ENCODE assay signal across 11 cellular contexts in genomic region chr14:100106661-100107112, GRCh38. TPM values are rescaled to one million over a fixed set of nuclear protein-coding genes. Genes with fewer than 3 reads are reported as not detected.
A peak's percentile ranks its signal among the peaks of the same experiment; 100 is the strongest.
DNase-seq lines count a peak whose midpoint lies in the region; ATAC-seq, FAIRE-seq and TF ChIP-seq lines count a peak whose summit lies in the region.
"Had no signal": no experiment of that assay in that cellular context is flagged by ENCODE, and none has a peak within 500 bp of the region (broad histone marks: within the 10 kb centered on the region; RNA-seq: fewer than 3 reads in every experiment).

No MANE protein-coding gene starts in this region.

- H3K4me1 Mint-ChIP-seq in dendritic cell treated with granulocyte-macrophage colony-stimulating factor and Interleukin-4, amounts not matched to agents 40 ng/mL and 50 ng/mL, for 4 days (ENCODE audit: low read depth) = peaks cover 74% of the 10 kb centered on the region
- H3K4me1 Mint-ChIP-seq in memory B cell = peaks cover 47% of the 10 kb centered on the region

- whole genome bisulfite sequencing in pancreas, 2 donors = 74 to 87% methylated on average over 8 of the region's 8 CpGs

- no peaks in the 10 kb centered on the region for H3K9me3 Mint-ChIP-seq in dendritic cell treated with granulocyte-macrophage colony-stimulating factor and Interleukin-4, amounts not matched to agents 40 ng/mL and 50 ng/mL, for 4 days
- no peaks in the 10 kb centered on the region for H3K9me3 Mint-ChIP-seq in memory B cell

- ATAC-seq in memory B cell (ENCODE audit: low read depth) = no peak
- no peak for ATAC-seq in GM21576 (IDR thresholded peaks at IDR 0.05; ENCODE audit: unreplicated experiment)
- ATAC-seq in GM18502 (IDR thresholded peaks at IDR 0.05; ENCODE audit: poor library complexity, unreplicated experiment) = no peak
- no peak for ATAC-seq in pancreas
- ATAC-seq: PC-3 had no signal

- H3K36me3 Mint-ChIP-seq in dendritic cell treated with granulocyte-macrophage colony-stimulating factor and Interleukin-4, amounts not matched to agents 40 ng/mL and 50 ng/mL, for 4 days (ENCODE audit: low read depth) = peaks cover 95% of the 10 kb centered on the region
- peaks cover 21% of the 10 kb centered on the region for H3K36me3 Mint-ChIP-seq in memory B cell

- H3K4me3 ChIP-seq in pancreas = no peak overlapping the region

- DNase-seq in CD1c-positive myeloid dendritic cell (ENCODE audit: extremely low spot score) (peak; percentile 80), MV-4-11 (lab: John Stamatoyannopoulos, UW) (peak; percentile 54), memory B cell (ENCODE audit: low spot score in 2 of 2) (no peak), pancreas (no peak), SIG-M5 (lab: John Stamatoyannopoulos, UW) (no peak)
- DNase-seq: MM.1S, NCI-H2227 treated with DMSO at 0.1 percent for 48 hours, PC-3 had no signal

- no peak for FAIRE-seq in pancreas (lab: Jason Lieb, UNC)

- TF ChIP-seq CTCF in pancreas (IDR thresholded peaks at IDR 0.05) = no peak

- no peaks in the 10 kb centered on the region for H3K27me3 ChIP-seq in pancreas

- H3K4me1 ChIP-seq in pancreas = peaks cover 0 to 9% (median 0%) of the 10 kb centered on the region in 3 donors

- no peaks in the 10 kb centered on the region for H3K36me3 ChIP-seq in pancreas

- no peak overlapping the region for H3K27ac ChIP-seq in pancreas

- intact Hi-C loops in dendritic cell treated with granulocyte-macrophage colony-stimulating factor and Interleukin-4, amounts not matched to agents 40 ng/mL and 50 ng/mL, for 4 days (cut with micrococcal nuclease) = no loop called here
- intact Hi-C loops in pancreas (cut with DNase I) = loop anchor here in 2 of 3 donors (5.0 to 10.0 kb wide), 2 partner anchors 122 to 124 kb away; no protein-coding TSS in a partner anchor

- peak overlapping the region; percentile 64 for H3K27ac Mint-ChIP-seq in dendritic cell treated with granulocyte-macrophage colony-stimulating factor and Interleukin-4, amounts not matched to agents 40 ng/mL and 50 ng/mL, for 4 days
- peak overlapping the region; percentile 74 for H3K27ac Mint-ChIP-seq in memory B cell

- H3K4me3 Mint-ChIP-seq in dendritic cell treated with granulocyte-macrophage colony-stimulating factor and Interleukin-4, amounts not matched to agents 40 ng/mL and 50 ng/mL, for 4 days = no peak overlapping the region
- no peak overlapping the region for H3K4me3 Mint-ChIP-seq in memory B cell

- H3K9me3 ChIP-seq in pancreas = no peaks in the 10 kb centered on the region

- no peaks in the 10 kb centered on the region for H3K27me3 Mint-ChIP-seq in dendritic cell treated with granulocyte-macrophage colony-stimulating factor and Interleukin-4, amounts not matched to agents 40 ng/mL and 50 ng/mL, for 4 days
- no peaks in the 10 kb centered on the region for H3K27me3 Mint-ChIP-seq in memory B cell

RNA-seq across cellular contexts. Expression of gene EVL, which starts 41.5 kb away (rescaled TPM):
- total RNA-seq in pancreas = 10 to 100 TPM; 23.0 to 59.8 (median 36.0) TPM
- polyA plus RNA-seq in pancreas = 10 to 100 TPM; 54.8 to 68.4 TPM

RNA-seq across cellular contexts. Expression of gene DEGS2, which starts 52.8 kb away (rescaled TPM):
- 1 to 10 TPM; 2.8 to 7.3 (median 5.3) TPM for total RNA-seq in pancreas
- 1 to 10 TPM; 1.9 to 3.9 TPM for polyA plus RNA-seq in pancreas

Comparison
In these comparisons a context has a peak if more than half of its experiments do, and no peak if none do; other contexts are left out.
1. DNase-seq: peak in CD1c-positive myeloid dendritic cell (single experiment) and MV-4-11 (single experiment); none in memory B cell (0 of 2), pancreas (0 of 6) and SIG-M5 (single experiment).